Comparison of ENCODE assay signal across 1 cellular context in the genomic region with DNA sequence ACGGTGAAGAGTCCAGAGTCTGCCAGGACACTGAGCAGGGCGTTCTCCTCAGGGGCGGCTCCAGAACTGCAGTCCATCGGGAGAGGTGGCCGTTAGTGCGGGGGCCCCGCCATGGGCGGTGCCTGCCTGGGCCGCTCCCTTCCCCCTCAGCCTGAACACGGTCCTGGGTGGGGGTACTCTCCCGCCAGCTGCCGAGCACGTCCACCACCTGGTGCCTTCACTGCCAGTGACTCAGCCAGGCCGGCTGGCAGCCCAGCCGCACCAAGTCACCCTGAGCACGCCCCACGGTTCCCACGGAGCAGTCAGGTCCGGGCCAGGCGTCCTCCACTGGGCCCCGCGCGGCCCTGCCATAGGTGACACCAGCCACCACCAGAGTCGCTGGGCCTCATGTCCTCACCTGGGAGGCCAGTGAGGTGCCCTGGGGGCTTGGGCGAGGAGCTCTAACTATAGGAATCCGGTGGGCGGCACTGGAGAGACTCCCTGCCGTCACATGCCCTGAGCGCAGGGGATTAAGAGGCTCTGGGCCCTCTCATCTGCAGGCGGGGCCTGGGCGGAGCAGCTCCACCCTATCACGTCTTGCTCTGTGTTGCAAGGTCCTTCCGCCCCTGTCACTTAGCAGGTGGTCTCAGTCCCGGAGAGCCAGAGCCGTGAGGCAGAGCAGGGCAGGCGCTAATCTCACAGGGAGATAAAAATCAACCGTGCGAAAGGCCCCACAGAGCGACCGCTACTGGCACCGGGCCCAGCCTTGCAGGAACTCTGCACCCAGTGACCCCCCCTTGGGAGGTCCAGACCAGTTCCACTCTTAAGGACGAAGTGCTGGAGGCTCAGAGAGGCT.
TF ChIP-seq lines count a peak whose summit lies in the region.

No MANE protein-coding gene starts in this region.

TF ChIP-seq in K562, 482 proteins besides CTCF, POLR2A, EP300 and RAD21 (continued from another document and continues in another):
- TF ChIP-seq, protein P1, sequence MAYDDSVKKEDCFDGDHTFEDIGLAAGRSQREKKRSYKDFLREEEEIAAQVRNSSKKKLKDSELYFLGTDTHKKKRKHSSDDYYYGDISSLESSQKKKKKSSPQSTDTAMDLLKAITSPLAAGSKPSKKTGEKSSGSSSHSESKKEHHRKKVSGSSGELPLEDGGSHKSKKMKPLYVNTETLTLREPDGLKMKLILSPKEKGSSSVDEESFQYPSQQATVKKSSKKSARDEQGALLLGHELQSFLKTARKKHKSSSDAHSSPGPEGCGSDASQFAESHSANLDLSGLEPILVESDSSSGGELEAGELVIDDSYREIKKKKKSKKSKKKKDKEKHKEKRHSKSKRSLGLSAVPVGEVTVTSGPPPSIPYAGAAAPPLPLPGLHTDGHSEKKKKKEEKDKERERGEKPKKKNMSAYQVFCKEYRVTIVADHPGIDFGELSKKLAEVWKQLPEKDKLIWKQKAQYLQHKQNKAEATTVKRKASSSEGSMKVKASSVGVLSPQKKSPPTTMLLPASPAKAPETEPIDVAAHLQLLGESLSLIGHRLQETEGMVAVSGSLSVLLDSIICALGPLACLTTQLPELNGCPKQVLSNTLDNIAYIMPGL (CRISPR knock-in tag; IDR thresholded peaks at IDR 0.05), result no peak; the same call in none of the 2 replicates
- TF ChIP-seq ZSCAN32 (CRISPR knock-in tag; IDR thresholded peaks at IDR 0.05) (peak; percentile 79), STAG1 (CRISPR knock-in tag; IDR thresholded peaks at IDR 0.05; ENCODE audit: borderline replicate concordance) (no peak), CXXC5 (CRISPR knock-in tag; IDR thresholded peaks at IDR 0.05) (peak; percentile 99), FOXJ3 (CRISPR knock-in tag; IDR thresholded peaks at IDR 0.05) (no peak), BCOR (IDR thresholded peaks at IDR 0.05) (no peak; the same call in 1 of the 2 replicates), ZNF644 (tag; IDR thresholded peaks at IDR 0.05; ENCODE audit: low read depth) (no peak), HSF4 (CRISPR knock-in tag; IDR thresholded peaks at IDR 0.05; ENCODE audit: borderline replicate concordance) (no peak; the same call in 1 of the 2 replicates), PRMT5 (CRISPR knock-in tag; IDR thresholded peaks at IDR 0.05) (no peak), MAFG (tag; conservative IDR thresholded peaks at IDR 0.05) (no peak), ZBTB17 (CRISPR knock-in tag; IDR thresholded peaks at IDR 0.05) (0 out of 2 replicates have a peak, but pooled peaks have one; percentile 12)
- TF ChIP-seq, protein P2, sequence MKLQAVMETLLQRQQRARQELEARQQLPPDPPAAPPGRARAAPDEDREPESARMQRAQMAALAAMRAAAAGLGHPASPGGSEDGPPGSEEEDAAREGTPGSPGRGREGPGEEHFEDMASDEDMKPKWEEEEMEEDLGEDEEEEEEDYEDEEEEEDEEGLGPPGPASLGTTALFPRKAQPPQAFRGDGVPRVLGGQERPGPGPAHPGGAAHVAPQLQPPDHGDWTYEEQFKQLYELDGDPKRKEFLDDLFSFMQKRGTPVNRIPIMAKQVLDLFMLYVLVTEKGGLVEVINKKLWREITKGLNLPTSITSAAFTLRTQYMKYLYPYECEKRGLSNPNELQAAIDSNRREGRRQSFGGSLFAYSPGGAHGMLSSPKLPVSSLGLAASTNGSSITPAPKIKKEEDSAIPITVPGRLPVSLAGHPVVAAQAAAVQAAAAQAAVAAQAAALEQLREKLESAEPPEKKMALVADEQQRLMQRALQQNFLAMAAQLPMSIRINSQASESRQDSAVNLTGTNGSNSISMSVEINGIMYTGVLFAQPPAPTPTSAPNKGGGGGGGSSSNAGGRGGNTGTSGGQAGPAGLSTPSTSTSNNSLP (IDR thresholded peaks at IDR 0.05; ENCODE audit: borderline replicate concordance, low read depth, low read length), result no peak
- TF ChIP-seq, protein P3, sequence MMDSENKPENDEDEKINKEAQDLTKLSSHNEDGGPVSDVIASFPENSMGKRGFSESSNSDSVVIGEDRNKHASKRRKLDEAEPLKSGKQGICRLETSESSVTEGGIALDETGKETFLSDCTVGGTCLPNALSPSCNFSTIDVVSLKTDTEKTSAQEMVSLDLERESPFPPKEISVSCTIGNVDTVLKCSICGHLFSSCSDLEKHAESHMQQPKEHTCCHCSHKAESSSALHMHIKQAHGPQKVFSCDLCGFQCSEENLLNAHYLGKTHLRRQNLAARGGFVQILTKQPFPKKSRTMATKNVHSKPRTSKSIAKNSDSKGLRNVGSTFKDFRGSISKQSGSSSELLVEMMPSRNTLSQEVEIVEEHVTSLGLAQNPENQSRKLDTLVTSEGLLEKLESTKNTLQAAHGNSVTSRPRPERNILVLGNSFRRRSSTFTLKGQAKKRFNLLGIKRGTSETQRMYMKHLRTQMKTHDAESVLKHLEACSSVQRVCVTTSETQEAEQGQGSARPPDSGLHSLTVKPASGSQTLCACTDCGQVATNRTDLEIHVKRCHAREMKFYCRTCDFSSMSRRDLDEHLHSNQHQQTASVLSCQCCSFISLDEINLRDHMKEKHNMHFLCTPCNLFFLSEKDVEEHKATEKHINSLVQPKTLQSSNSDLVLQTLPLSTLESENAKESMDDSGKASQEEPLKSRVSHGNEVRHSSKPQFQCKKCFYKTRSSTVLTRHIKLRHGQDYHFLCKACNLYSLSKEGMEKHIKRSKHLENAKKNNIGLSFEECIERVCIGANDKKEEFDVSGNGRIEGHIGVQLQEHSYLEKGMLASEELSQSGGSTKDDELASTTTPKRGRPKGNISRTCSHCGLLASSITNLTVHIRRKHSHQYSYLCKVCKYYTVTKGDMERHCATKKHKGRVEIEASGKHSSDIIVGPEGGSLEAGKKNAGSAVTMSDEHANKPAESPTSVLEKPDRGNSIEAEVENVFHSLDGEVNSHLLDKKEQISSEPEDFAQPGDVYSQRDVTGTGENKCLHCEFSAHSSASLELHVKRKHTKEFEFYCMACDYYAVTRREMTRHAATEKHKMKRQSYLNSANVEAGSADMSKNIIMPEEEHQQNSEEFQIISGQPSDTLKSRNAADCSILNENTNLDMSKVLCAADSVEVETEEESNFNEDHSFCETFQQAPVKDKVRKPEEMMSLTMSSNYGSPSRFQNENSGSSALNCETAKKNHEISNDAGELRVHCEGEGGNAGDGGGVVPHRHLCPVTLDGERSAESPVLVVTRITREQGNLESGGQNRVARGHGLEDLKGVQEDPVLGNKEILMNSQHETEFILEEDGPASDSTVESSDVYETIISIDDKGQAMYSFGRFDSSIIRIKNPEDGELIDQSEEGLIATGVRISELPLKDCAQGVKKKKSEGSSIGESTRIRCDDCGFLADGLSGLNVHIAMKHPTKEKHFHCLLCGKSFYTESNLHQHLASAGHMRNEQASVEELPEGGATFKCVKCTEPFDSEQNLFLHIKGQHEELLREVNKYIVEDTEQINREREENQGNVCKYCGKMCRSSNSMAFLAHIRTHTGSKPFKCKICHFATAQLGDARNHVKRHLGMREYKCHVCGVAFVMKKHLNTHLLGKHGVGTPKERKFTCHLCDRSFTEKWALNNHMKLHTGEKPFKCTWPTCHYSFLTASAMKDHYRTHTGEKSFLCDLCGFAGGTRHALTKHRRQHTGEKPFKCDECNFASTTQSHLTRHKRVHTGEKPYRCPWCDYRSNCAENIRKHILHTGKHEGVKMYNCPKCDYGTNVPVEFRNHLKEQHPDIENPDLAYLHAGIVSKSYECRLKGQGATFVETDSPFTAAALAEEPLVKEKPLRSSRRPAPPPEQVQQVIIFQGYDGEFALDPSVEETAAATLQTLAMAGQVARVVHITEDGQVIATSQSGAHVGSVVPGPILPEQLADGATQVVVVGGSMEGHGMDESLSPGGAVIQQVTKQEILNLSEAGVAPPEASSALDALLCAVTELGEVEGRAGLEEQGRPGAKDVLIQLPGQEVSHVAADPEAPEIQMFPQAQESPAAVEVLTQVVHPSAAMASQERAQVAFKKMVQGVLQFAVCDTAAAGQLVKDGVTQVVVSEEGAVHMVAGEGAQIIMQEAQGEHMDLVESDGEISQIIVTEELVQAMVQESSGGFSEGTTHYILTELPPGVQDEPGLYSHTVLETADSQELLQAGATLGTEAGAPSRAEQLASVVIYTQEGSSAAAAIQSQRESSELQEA (IDR thresholded peaks at IDR 0.05; ENCODE audit: low read depth), result no peak
- TF ChIP-seq, protein P4, sequence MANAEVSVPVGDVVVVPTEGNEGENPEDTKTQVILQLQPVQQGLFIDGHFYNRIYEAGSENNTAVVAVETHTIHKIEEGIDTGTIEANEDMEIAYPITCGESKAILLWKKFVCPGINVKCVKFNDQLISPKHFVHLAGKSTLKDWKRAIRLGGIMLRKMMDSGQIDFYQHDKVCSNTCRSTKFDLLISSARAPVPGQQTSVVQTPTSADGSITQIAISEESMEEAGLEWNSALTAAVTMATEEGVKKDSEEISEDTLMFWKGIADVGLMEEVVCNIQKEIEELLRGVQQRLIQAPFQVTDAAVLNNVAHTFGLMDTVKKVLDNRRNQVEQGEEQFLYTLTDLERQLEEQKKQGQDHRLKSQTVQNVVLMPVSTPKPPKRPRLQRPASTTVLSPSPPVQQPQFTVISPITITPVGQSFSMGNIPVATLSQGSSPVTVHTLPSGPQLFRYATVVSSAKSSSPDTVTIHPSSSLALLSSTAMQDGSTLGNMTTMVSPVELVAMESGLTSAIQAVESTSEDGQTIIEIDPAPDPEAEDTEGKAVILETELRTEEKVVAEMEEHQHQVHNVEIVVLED (CRISPR knock-in tag; IDR thresholded peaks at IDR 0.05), result 0 out of 2 replicates have a peak, but pooled peaks have one; percentile 5
- TF ChIP-seq, protein P5, sequence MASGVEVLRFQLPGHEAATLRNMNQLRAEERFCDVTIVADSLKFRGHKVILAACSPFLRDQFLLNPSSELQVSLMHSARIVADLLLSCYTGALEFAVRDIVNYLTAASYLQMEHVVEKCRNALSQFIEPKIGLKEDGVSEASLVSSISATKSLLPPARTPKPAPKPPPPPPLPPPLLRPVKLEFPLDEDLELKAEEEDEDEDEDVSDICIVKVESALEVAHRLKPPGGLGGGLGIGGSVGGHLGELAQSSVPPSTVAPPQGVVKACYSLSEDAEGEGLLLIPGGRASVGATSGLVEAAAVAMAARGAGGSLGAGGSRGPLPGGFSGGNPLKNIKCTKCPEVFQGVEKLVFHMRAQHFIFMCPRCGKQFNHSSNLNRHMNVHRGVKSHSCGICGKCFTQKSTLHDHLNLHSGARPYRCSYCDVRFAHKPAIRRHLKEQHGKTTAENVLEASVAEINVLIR (CRISPR knock-in tag; IDR thresholded peaks at IDR 0.05), result no peak
- TF ChIP-seq, protein P6, sequence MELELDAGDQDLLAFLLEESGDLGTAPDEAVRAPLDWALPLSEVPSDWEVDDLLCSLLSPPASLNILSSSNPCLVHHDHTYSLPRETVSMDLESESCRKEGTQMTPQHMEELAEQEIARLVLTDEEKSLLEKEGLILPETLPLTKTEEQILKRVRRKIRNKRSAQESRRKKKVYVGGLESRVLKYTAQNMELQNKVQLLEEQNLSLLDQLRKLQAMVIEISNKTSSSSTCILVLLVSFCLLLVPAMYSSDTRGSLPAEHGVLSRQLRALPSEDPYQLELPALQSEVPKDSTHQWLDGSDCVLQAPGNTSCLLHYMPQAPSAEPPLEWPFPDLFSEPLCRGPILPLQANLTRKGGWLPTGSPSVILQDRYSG (tag; conservative IDR thresholded peaks at IDR 0.05; ENCODE audit: low read depth), result no peak; the same call in 1 of the 2 replicates
- TF ChIP-seq, protein P7, sequence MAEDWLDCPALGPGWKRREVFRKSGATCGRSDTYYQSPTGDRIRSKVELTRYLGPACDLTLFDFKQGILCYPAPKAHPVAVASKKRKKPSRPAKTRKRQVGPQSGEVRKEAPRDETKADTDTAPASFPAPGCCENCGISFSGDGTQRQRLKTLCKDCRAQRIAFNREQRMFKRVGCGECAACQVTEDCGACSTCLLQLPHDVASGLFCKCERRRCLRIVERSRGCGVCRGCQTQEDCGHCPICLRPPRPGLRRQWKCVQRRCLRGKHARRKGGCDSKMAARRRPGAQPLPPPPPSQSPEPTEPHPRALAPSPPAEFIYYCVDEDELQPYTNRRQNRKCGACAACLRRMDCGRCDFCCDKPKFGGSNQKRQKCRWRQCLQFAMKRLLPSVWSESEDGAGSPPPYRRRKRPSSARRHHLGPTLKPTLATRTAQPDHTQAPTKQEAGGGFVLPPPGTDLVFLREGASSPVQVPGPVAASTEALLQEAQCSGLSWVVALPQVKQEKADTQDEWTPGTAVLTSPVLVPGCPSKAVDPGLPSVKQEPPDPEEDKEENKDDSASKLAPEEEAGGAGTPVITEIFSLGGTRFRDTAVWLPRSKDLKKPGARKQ (CRISPR knock-in tag; IDR thresholded peaks at IDR 0.05), result no peak
- TF ChIP-seq, protein P8, sequence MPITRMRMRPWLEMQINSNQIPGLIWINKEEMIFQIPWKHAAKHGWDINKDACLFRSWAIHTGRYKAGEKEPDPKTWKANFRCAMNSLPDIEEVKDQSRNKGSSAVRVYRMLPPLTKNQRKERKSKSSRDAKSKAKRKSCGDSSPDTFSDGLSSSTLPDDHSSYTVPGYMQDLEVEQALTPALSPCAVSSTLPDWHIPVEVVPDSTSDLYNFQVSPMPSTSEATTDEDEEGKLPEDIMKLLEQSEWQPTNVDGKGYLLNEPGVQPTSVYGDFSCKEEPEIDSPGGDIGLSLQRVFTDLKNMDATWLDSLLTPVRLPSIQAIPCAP (CRISPR knock-in tag; IDR thresholded peaks at IDR 0.05; ENCODE audit: borderline replicate concordance), result no peak
- TF ChIP-seq, protein P9, sequence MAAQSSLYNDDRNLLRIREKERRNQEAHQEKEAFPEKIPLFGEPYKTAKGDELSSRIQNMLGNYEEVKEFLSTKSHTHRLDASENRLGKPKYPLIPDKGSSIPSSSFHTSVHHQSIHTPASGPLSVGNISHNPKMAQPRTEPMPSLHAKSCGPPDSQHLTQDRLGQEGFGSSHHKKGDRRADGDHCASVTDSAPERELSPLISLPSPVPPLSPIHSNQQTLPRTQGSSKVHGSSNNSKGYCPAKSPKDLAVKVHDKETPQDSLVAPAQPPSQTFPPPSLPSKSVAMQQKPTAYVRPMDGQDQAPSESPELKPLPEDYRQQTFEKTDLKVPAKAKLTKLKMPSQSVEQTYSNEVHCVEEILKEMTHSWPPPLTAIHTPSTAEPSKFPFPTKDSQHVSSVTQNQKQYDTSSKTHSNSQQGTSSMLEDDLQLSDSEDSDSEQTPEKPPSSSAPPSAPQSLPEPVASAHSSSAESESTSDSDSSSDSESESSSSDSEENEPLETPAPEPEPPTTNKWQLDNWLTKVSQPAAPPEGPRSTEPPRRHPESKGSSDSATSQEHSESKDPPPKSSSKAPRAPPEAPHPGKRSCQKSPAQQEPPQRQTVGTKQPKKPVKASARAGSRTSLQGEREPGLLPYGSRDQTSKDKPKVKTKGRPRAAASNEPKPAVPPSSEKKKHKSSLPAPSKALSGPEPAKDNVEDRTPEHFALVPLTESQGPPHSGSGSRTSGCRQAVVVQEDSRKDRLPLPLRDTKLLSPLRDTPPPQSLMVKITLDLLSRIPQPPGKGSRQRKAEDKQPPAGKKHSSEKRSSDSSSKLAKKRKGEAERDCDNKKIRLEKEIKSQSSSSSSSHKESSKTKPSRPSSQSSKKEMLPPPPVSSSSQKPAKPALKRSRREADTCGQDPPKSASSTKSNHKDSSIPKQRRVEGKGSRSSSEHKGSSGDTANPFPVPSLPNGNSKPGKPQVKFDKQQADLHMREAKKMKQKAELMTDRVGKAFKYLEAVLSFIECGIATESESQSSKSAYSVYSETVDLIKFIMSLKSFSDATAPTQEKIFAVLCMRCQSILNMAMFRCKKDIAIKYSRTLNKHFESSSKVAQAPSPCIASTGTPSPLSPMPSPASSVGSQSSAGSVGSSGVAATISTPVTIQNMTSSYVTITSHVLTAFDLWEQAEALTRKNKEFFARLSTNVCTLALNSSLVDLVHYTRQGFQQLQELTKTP (IDR thresholded peaks at IDR 0.05; ENCODE audit: low read depth in 1 of 2, partially characterized antibody in 2 of 2), result peak in 1 of 2 experiments; percentile 73
- TF ChIP-seq, protein P10, sequence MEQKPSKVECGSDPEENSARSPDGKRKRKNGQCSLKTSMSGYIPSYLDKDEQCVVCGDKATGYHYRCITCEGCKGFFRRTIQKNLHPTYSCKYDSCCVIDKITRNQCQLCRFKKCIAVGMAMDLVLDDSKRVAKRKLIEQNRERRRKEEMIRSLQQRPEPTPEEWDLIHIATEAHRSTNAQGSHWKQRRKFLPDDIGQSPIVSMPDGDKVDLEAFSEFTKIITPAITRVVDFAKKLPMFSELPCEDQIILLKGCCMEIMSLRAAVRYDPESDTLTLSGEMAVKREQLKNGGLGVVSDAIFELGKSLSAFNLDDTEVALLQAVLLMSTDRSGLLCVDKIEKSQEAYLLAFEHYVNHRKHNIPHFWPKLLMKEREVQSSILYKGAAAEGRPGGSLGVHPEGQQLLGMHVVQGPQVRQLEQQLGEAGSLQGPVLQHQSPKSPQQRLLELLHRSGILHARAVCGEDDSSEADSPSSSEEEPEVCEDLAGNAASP (IDR thresholded peaks at IDR 0.05), result no peak
